In the genomic region with DNA sequence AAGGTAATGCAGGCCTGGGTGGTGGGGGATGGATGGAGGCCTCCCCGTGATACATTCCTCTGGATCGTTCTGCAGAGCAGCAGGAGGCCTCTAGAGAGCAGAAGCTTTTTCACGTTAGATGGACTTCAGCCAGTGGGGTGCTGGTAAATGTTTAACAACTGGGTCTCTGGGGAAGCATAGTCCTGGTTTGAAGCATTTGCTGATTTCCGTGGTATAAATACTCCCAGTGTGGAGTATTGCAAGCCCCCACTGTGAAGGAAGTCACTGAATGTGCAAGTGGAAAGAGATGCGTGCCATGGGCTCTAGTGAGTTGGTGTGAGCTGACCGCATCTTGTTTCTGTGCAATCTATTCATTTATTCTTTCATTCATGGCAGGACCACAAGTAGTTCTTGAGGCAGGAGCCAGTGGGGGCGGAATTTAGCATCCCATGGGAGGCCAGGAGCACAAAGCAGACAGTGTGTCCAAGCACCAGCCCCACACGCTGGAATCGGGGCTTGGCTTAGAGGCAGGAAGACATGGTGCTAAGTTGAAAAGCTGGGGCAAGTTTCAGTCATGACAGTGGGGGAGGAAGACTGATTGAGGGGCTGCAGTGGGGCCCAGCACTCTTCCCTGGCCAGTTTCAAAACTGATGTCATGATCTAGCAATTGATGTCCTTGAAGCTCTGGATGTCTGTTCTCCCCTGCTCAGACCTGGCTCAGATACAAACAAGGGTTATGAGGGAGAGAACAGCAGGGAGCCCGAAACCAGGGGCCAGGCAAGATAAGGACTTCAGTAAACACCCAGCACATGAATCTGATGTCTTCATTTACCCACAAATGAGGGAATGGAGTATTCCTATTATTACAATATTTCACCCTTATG, we compare ENCODE assay signal across 1 cellular context.
A peak's percentile ranks its signal among the peaks of the same experiment; 100 is the strongest.
TF ChIP-seq lines count a peak whose summit lies in the region.

No MANE protein-coding gene starts in this region.

TF ChIP-seq in HepG2, 621 proteins besides CTCF, POLR2A, EP300 and RAD21 (continued from another document and continues in another):
- TF ChIP-seq ZSCAN21 (CRISPR knock-in tag; IDR thresholded peaks at IDR 0.05; ENCODE audit: borderline replicate concordance), result no peak
- no peak for TF ChIP-seq TSC22D2 (CRISPR knock-in tag; IDR thresholded peaks at IDR 0.05; ENCODE audit: borderline replicate concordance)
- TF ChIP-seq SYNCRIP (IDR thresholded peaks at IDR 0.05; ENCODE audit: insufficient read depth, low read depth, low read length), result no peak
- TF ChIP-seq, protein P1, sequence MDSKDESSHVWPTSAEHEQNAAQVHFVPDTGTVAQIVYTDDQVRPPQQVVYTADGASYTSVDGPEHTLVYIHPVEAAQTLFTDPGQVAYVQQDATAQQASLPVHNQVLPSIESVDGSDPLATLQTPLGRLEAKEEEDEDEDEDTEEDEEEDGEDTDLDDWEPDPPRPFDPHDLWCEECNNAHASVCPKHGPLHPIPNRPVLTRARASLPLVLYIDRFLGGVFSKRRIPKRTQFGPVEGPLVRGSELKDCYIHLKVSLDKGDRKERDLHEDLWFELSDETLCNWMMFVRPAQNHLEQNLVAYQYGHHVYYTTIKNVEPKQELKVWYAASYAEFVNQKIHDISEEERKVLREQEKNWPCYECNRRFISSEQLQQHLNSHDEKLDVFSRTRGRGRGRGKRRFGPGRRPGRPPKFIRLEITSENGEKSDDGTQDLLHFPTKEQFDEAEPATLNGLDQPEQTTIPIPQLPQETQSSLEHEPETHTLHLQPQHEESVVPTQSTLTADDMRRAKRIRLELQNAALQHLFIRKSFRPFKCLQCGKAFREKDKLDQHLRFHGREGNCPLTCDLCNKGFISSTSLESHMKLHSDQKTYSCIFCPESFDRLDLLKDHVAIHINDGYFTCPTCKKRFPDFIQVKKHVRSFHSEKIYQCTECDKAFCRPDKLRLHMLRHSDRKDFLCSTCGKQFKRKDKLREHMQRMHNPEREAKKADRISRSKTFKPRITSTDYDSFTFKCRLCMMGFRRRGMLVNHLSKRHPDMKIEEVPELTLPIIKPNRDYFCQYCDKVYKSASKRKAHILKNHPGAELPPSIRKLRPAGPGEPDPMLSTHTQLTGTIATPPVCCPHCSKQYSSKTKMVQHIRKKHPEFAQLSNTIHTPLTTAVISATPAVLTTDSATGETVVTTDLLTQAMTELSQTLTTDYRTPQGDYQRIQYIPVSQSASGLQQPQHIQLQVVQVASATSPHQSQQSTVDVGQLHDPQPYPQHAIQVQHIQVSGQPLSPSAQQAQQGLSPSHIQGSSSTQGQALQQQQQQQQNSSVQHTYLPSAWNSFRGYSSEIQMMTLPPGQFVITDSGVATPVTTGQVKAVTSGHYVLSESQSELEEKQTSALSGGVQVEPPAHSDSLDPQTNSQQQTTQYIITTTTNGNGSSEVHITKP (CRISPR knock-in tag; IDR thresholded peaks at IDR 0.05; ENCODE audit: low read depth), result no peak
- TF ChIP-seq HNF4G (IDR thresholded peaks at IDR 0.05; ENCODE audit: borderline replicate concordance, low read depth, low read length), result 0 out of 2 replicates have a peak, but pooled peaks have one; percentile 24
- TF ChIP-seq HNF4G (CRISPR knock-in tag; IDR thresholded peaks at IDR 0.05; ENCODE audit: borderline replicate concordance, low read depth), result no peak
- TF ChIP-seq KDM6A (CRISPR knock-in tag; IDR thresholded peaks at IDR 0.05; ENCODE audit: low read depth), result no peak
- peak; percentile 35 for TF ChIP-seq XRCC5 (optimal IDR thresholded peaks at IDR 0.05; ENCODE audit: low read length)
- TF ChIP-seq PAX8 (CRISPR knock-in tag; IDR thresholded peaks at IDR 0.05; ENCODE audit: borderline replicate concordance), result no peak
- TF ChIP-seq ZNF317 (CRISPR knock-in tag; IDR thresholded peaks at IDR 0.05), result peak; percentile 65; the same call in 1 of the 2 replicates
- TF ChIP-seq PAF1 (CRISPR knock-in tag; IDR thresholded peaks at IDR 0.05), result no peak
- TF ChIP-seq ZNF879 (CRISPR knock-in tag; IDR thresholded peaks at IDR 0.05), result no peak
- TF ChIP-seq RFX3 (CRISPR knock-in tag; IDR thresholded peaks at IDR 0.05), result no peak
- TF ChIP-seq, protein P2, sequence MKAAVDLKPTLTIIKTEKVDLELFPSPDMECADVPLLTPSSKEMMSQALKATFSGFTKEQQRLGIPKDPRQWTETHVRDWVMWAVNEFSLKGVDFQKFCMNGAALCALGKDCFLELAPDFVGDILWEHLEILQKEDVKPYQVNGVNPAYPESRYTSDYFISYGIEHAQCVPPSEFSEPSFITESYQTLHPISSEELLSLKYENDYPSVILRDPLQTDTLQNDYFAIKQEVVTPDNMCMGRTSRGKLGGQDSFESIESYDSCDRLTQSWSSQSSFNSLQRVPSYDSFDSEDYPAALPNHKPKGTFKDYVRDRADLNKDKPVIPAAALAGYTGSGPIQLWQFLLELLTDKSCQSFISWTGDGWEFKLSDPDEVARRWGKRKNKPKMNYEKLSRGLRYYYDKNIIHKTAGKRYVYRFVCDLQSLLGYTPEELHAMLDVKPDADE (CRISPR knock-in tag; IDR thresholded peaks at IDR 0.05), result no peak
- TF ChIP-seq, protein P3, sequence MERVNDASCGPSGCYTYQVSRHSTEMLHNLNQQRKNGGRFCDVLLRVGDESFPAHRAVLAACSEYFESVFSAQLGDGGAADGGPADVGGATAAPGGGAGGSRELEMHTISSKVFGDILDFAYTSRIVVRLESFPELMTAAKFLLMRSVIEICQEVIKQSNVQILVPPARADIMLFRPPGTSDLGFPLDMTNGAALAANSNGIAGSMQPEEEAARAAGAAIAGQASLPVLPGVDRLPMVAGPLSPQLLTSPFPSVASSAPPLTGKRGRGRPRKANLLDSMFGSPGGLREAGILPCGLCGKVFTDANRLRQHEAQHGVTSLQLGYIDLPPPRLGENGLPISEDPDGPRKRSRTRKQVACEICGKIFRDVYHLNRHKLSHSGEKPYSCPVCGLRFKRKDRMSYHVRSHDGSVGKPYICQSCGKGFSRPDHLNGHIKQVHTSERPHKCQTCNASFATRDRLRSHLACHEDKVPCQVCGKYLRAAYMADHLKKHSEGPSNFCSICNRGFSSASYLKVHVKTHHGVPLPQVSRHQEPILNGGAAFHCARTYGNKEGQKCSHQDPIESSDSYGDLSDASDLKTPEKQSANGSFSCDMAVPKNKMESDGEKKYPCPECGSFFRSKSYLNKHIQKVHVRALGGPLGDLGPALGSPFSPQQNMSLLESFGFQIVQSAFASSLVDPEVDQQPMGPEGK (CRISPR knock-in tag; IDR thresholded peaks at IDR 0.05), result peak; percentile 10
- no peak for TF ChIP-seq ZNF75D (CRISPR knock-in tag; IDR thresholded peaks at IDR 0.05; ENCODE audit: borderline replicate concordance)
- TF ChIP-seq DR1 (CRISPR knock-in tag; IDR thresholded peaks at IDR 0.05), result 0 out of 2 replicates have a peak, but pooled peaks have one; percentile 29
- no peak for TF ChIP-seq ZNF619 (CRISPR knock-in tag; IDR thresholded peaks at IDR 0.05)
- TF ChIP-seq, protein P4, sequence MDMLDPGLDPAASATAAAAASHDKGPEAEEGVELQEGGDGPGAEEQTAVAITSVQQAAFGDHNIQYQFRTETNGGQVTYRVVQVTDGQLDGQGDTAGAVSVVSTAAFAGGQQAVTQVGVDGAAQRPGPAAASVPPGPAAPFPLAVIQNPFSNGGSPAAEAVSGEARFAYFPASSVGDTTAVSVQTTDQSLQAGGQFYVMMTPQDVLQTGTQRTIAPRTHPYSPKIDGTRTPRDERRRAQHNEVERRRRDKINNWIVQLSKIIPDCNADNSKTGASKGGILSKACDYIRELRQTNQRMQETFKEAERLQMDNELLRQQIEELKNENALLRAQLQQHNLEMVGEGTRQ (IDR thresholded peaks at IDR 0.05; ENCODE audit: low read depth, low read length), result no peak
- TF ChIP-seq, protein P4 (CRISPR knock-in tag; IDR thresholded peaks at IDR 0.05; ENCODE audit: borderline replicate concordance), result no peak
- TF ChIP-seq ZBTB20 (CRISPR knock-in tag; IDR thresholded peaks at IDR 0.05; ENCODE audit: borderline replicate concordance, low read depth), result no peak
- TF ChIP-seq ZSCAN25 (CRISPR knock-in tag; IDR thresholded peaks at IDR 0.05), result no peak
- TF ChIP-seq, protein P5, sequence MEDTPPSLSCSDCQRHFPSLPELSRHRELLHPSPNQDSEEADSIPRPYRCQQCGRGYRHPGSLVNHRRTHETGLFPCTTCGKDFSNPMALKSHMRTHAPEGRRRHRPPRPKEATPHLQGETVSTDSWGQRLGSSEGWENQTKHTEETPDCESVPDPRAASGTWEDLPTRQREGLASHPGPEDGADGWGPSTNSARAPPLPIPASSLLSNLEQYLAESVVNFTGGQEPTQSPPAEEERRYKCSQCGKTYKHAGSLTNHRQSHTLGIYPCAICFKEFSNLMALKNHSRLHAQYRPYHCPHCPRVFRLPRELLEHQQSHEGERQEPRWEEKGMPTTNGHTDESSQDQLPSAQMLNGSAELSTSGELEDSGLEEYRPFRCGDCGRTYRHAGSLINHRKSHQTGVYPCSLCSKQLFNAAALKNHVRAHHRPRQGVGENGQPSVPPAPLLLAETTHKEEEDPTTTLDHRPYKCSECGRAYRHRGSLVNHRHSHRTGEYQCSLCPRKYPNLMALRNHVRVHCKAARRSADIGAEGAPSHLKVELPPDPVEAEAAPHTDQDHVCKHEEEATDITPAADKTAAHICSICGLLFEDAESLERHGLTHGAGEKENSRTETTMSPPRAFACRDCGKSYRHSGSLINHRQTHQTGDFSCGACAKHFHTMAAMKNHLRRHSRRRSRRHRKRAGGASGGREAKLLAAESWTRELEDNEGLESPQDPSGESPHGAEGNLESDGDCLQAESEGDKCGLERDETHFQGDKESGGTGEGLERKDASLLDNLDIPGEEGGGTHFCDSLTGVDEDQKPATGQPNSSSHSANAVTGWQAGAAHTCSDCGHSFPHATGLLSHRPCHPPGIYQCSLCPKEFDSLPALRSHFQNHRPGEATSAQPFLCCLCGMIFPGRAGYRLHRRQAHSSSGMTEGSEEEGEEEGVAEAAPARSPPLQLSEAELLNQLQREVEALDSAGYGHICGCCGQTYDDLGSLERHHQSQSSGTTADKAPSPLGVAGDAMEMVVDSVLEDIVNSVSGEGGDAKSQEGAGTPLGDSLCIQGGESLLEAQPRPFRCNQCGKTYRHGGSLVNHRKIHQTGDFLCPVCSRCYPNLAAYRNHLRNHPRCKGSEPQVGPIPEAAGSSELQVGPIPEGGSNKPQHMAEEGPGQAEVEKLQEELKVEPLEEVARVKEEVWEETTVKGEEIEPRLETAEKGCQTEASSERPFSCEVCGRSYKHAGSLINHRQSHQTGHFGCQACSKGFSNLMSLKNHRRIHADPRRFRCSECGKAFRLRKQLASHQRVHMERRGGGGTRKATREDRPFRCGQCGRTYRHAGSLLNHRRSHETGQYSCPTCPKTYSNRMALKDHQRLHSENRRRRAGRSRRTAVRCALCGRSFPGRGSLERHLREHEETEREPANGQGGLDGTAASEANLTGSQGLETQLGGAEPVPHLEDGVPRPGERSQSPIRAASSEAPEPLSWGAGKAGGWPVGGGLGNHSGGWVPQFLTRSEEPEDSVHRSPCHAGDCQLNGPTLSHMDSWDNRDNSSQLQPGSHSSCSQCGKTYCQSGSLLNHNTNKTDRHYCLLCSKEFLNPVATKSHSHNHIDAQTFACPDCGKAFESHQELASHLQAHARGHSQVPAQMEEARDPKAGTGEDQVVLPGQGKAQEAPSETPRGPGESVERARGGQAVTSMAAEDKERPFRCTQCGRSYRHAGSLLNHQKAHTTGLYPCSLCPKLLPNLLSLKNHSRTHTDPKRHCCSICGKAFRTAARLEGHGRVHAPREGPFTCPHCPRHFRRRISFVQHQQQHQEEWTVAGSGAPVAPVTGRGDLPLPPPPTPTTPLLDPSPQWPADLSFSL (CRISPR knock-in tag; IDR thresholded peaks at IDR 0.05), result no peak
- TF ChIP-seq ZNF138 (CRISPR knock-in tag; IDR thresholded peaks at IDR 0.05; ENCODE audit: low read depth), result no peak
- TF ChIP-seq FOXM1 (CRISPR knock-in tag; IDR thresholded peaks at IDR 0.05), result no peak
- TF ChIP-seq CBX5 (CRISPR knock-in tag; IDR thresholded peaks at IDR 0.05; ENCODE audit: borderline replicate concordance), result 0 out of 2 replicates have a peak, but pooled peaks have one; percentile 8
- no peak for TF ChIP-seq BCL6 (CRISPR knock-in tag; IDR thresholded peaks at IDR 0.05)
- TF ChIP-seq WIZ (CRISPR knock-in tag; IDR thresholded peaks at IDR 0.05), result no peak
- TF ChIP-seq, protein P6, sequence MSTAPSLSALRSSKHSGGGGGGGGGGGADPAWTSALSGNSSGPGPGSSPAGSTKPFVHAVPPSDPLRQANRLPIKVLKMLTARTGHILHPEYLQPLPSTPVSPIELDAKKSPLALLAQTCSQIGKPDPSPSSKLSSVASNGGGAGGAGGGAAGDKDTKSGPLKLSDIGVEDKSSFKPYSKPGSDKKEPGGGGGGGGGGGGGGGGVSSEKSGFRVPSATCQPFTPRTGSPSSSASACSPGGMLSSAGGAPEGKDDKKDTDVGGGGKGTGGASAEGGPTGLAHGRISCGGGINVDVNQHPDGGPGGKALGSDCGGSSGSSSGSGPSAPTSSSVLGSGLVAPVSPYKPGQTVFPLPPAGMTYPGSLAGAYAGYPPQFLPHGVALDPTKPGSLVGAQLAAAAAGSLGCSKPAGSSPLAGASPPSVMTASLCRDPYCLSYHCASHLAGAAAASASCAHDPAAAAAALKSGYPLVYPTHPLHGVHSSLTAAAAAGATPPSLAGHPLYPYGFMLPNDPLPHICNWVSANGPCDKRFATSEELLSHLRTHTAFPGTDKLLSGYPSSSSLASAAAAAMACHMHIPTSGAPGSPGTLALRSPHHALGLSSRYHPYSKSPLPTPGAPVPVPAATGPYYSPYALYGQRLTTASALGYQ (CRISPR knock-in tag; IDR thresholded peaks at IDR 0.05), result no peak
- TF ChIP-seq BRCA1 (CRISPR knock-in tag; IDR thresholded peaks at IDR 0.05), result no peak
- TF ChIP-seq, protein P7, sequence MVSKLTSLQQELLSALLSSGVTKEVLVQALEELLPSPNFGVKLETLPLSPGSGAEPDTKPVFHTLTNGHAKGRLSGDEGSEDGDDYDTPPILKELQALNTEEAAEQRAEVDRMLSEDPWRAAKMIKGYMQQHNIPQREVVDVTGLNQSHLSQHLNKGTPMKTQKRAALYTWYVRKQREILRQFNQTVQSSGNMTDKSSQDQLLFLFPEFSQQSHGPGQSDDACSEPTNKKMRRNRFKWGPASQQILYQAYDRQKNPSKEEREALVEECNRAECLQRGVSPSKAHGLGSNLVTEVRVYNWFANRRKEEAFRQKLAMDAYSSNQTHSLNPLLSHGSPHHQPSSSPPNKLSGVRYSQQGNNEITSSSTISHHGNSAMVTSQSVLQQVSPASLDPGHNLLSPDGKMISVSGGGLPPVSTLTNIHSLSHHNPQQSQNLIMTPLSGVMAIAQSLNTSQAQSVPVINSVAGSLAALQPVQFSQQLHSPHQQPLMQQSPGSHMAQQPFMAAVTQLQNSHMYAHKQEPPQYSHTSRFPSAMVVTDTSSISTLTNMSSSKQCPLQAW (CRISPR knock-in tag; IDR thresholded peaks at IDR 0.05), result peak; percentile 32; the same call in 1 of the 2 replicates
- TF ChIP-seq NFKB2 (CRISPR knock-in tag; IDR thresholded peaks at IDR 0.05; ENCODE audit: borderline replicate concordance), result no peak
- TF ChIP-seq TRIM24 (CRISPR knock-in tag; IDR thresholded peaks at IDR 0.05), result no peak
- TF ChIP-seq GTF2F1 (IDR thresholded peaks at IDR 0.05; ENCODE audit: low read length), result no peak
- no peak for TF ChIP-seq NCOA5 (CRISPR knock-in tag; IDR thresholded peaks at IDR 0.05)
- TF ChIP-seq SOX13 (IDR thresholded peaks at IDR 0.05), result no peak
- TF ChIP-seq SOX13 (CRISPR knock-in tag; conservative IDR thresholded peaks at IDR 0.05 in 1 of 2, IDR thresholded peaks at IDR 0.05 in 1 of 2), result 0 out of 4 replicates have a peak, but pooled peaks of 1 of the 2 experiments have one; percentile 8
- no peak for TF ChIP-seq TBL1XR1 (IDR thresholded peaks at IDR 0.05; ENCODE audit: borderline replicate concordance, low read length, partially characterized antibody)
- no peak for TF ChIP-seq ZBTB38 (CRISPR knock-in tag; IDR thresholded peaks at IDR 0.05)
- TF ChIP-seq ZNF274 (CRISPR knock-in tag; IDR thresholded peaks at IDR 0.05), result no peak
